In the genomic region with DNA sequence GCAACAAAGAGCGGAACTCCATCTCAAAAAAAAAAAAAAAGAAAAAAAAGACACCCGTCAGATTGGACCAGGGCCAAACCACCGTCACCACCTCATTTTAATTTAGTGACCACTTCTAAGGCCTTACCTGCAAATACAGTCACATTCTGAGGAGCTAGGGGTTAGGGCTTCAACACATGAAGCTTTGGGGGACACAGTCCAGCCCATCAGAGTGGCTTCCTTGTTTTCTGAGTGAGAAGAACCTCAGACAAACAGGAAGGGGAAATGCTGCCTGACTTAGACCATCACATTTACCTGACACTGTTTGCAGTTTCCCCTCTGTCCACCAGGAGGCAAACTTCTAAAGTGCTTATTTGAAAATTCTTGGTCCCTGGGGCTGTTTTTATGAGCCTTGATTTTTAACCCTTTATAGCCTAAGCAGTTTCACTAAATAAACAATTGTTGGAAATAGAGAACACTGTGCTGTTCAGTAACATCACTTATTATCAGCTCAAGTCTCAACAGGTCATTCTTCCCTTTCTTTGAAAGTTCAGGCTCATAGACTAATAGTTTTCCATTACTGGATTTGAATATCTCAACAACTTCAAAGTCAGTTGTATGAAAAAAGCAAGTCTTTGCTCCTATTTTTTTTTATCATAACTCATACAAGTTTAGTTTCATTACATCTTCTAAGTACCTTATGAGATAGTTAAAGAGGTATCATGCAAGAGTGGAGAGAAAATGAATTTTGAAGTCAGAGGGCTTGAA, we compare ENCODE assay signal across 8 cellular contexts.
DNase-seq lines count a peak whose midpoint lies in the region; ATAC-seq and TF ChIP-seq lines count a peak whose summit lies in the region.

No MANE protein-coding gene starts in this region.

- ATAC-seq in HG02678 (IDR thresholded peaks at IDR 0.05; ENCODE audit: unreplicated experiment) (peak; percentile 69), GM18861 (IDR thresholded peaks at IDR 0.05; ENCODE audit: unreplicated experiment) (no peak)

- DNase-seq in NCI-H2227 (lab: John Stamatoyannopoulos, UW; ENCODE audit: unreplicated experiment) (peak; percentile 64), left kidney (ENCODE audit: low read depth, low spot score) (peak; percentile 88)
- DNase-seq in activated CD4-positive, CD25-positive, alpha-beta regulatory T cell (lab: John Stamatoyannopoulos, UW) = peak in 3 of 4 experiments; percentile 4 to 43 (median 18)
- peak; percentile 77 for DNase-seq in central memory CD4-positive, alpha-beta T cell
- peak; percentile 49 to 50 for DNase-seq in stimulated activated CD4-positive, alpha-beta T cell treated with anti-CD3 and anti-CD28 coated beads, Interleukin-4, amount 100 ng/mL, for 48 hours (ENCODE audit: low read depth in 2 of 2)

- peak; percentile 46 for TF ChIP-seq CTCF in GM12801 (IDR thresholded peaks at IDR 0.05; ENCODE audit: extremely low read depth, insufficient read length)

Comparison
In these comparisons a context has a peak if more than half of its experiments do, and no peak if none do; other contexts are left out.
1. DNase-seq: peak in every context shown above with its lines; median percentile 88 in left kidney; 77 in central memory CD4-positive, alpha-beta T cell; 64 in NCI-H2227; 50 in stimulated activated CD4-positive, alpha-beta T cell treated with anti-CD3 and anti-CD28 coated beads, Interleukin-4, amount 100 ng/mL, for 48 hours; 18 in activated CD4-positive, CD25-positive, alpha-beta regulatory T cell.